In genomic region chr1:109089242-109090015, GRCh38 we compare ENCODE assay signal across 8 cellular contexts. TPM values are rescaled to one million over a fixed set of nuclear protein-coding genes. Genes with fewer than 3 reads are reported as not detected.
DNase-seq lines count a peak whose midpoint lies in the region; ATAC-seq and TF ChIP-seq lines count a peak whose summit lies in the region.

No MANE protein-coding gene starts in this region.

- H3K4me3 ChIP-seq in A673 (ENCODE audit: low read depth, low read length, poor library complexity, severe bottlenecking): no peak overlapping the region
- H3K4me3 ChIP-seq in GM08714 (ENCODE audit: low read length): peak overlapping the region; percentile 98; the same call in 1 of the 2 replicates

- peaks cover 28% of the 10 kb centered on the region for H3K4me1 Mint-ChIP-seq in nephron progenitor cell

- H3K27me3 Mint-ChIP-seq in nephron progenitor cell (ENCODE audit: low read depth, poor library complexity): peaks cover 5% of the 10 kb centered on the region

- H3K36me3 ChIP-seq in A673 (ENCODE audit: insufficient read depth, low read length, poor library complexity, severe bottlenecking): peaks cover 16% of the 10 kb centered on the region

- peaks cover 26% of the 10 kb centered on the region for H3K36me3 Mint-ChIP-seq in nephron progenitor cell (ENCODE audit: low read depth)

- H3K9me3 ChIP-seq in A673 (ENCODE audit: low read depth, low read length, poor library complexity, severe bottlenecking): no peaks in the 10 kb centered on the region

- intact Hi-C loops in A673 (cut with micrococcal nuclease; ENCODE audit: unreplicated experiment): no loop called here

- CTCF ChIA-PET in A673 (lab: Charles Lee): interaction anchor here (0.5 to 1.8 kb wide), 7 partner anchors 11 to 121 kb away, joined by 3 to 12 read pairs (median 5); partner anchors contain the start of gene TAF13

- DNase-seq in A673 (ENCODE audit: low spot score) (peak; percentile 88), NCI-H2227 (lab: John Stamatoyannopoulos, UW; ENCODE audit: unreplicated experiment) (peak; percentile 92), activated T-helper 1 cell treated with Interleukin-2 at 50 U/mL for 16 hours (ENCODE audit: low read depth) (peak; percentile 37), fibroblast of the conjunctiva (ENCODE audit: low read depth) (peak; percentile 58), nephron progenitor cell (peak; percentile 38), cerebellar nuclear complex (lab: John Stamatoyannopoulos, UW) (no peak)

- TF ChIP-seq CTCF in A673 (conservative IDR thresholded peaks at IDR 0.05; ENCODE audit: low read depth, low read length) (peak; percentile 86), nephron progenitor cell (IDR thresholded peaks at IDR 0.05) (no peak)

- ATAC-seq in HG03469 (IDR thresholded peaks at IDR 0.05; ENCODE audit: unreplicated experiment): no peak

- H3K9me3 Mint-ChIP-seq in nephron progenitor cell: peaks cover 17% of the 10 kb centered on the region

- POLR2A ChIA-PET in A673 (lab: Charles Lee; ENCODE audit: low non-redundant PET): no interaction called here

- H3K4me3 Mint-ChIP-seq in nephron progenitor cell: peak overlapping the region; percentile 91

- H3K27me3 ChIP-seq in A673 (replicated peaks; ENCODE audit: insufficient read depth, low read depth, low read length, poor library complexity): no peaks in the 10 kb centered on the region

- H3K4me1 ChIP-seq in A673 (ENCODE audit: insufficient read depth, low read length, poor library complexity, severe bottlenecking): peaks cover 11% of the 10 kb centered on the region

- no TSS peak for BruUV-seq in A673 (replicated peaks; lab: Mats Ljungman, UMichigan)

- H3K27ac Mint-ChIP-seq in nephron progenitor cell: peak overlapping the region; percentile 51

- no peak overlapping the region for H3K27ac ChIP-seq in A673 (ENCODE audit: low read depth, low read length, poor library complexity, severe bottlenecking)

RNA-seq across cellular contexts. Expression of gene TMEM167B, which starts 1.1 kb away (rescaled TPM):
- 26.4 and 30.0 TPM in 2 replicates for total RNA-seq in A673 (2021)

RNA-seq across cellular contexts. Expression of gene TAF13, which starts 13.6 kb away (rescaled TPM):
- 45.3 and 58.8 TPM in 2 replicates for total RNA-seq in A673 (2021)

RNA-seq across cellular contexts. Expression of gene ELAPOR1, which starts 24.5 kb away (rescaled TPM):
- total RNA-seq in A673 (2021): 0.17 and 0.24 TPM in 2 replicates

RNA-seq across cellular contexts. Expression of gene WDR47, which starts 47.5 kb away (rescaled TPM):
- total RNA-seq in A673 (2021): 17.4 and 21.0 TPM in 2 replicates

Comparison
In these comparisons a context has a peak if more than half of its experiments do, and no peak if none do; other contexts are left out.
1. DNase-seq: peak in A673 (single experiment), NCI-H2227 (single experiment), activated T-helper 1 cell treated with Interleukin-2 at 50 U/mL for 16 hours (single experiment), fibroblast of the conjunctiva (single experiment) and nephron progenitor cell (single experiment); none in cerebellar nuclear complex (0 of 2).